8 cellular contexts compared by ENCODE assay signal in genomic region chr13:33611016-33611805, GRCh38.
A peak's percentile ranks its signal among the peaks of the same experiment; 100 is the strongest.
DNase-seq lines count a peak whose midpoint lies in the region; ATAC-seq and TF ChIP-seq lines count a peak whose summit lies in the region.

No MANE protein-coding gene starts in this region.

- TF ChIP-seq CTCF in Peyer's patch (IDR thresholded peaks at IDR 0.05) (no peak), epithelial cell of esophagus (IDR thresholded peaks at IDR 0.05; ENCODE audit: insufficient read depth, low read depth, low read length, missing control alignments) (no peak)

- TF ChIP-seq POLR2A in Peyer's patch (IDR thresholded peaks at IDR 0.05) = no peak

- peaks cover 0 to 3% (median 0%) of the 10 kb centered on the region in 9 donors for H3K9me3 Mint-ChIP-seq in naive thymus-derived CD8-positive, alpha-beta T cell

- no peaks in the 10 kb centered on the region for H3K36me3 ChIP-seq in Peyer's patch

- H3K36me3 Mint-ChIP-seq in naive thymus-derived CD8-positive, alpha-beta T cell = no peaks in the 10 kb centered on the region

- H3K4me1 Mint-ChIP-seq in naive thymus-derived CD8-positive, alpha-beta T cell = peaks cover 8 to 12% (median 11%) of the 10 kb centered on the region in 4 donors

- H3K27ac Mint-ChIP-seq in naive thymus-derived CD8-positive, alpha-beta T cell = peak overlapping the region in 8 of 10 donors; percentile 31 to 88 (median 66)

- POLR2A ChIA-PET in naive thymus-derived CD8-positive, alpha-beta T cell (lab: Charles Lee) = no interaction called here

- H3K27me3 ChIP-seq in Peyer's patch = no peaks in the 10 kb centered on the region

- no peak for ATAC-seq in naive thymus-derived CD8-positive, alpha-beta T cell
- ATAC-seq in GM18520 (IDR thresholded peaks at IDR 0.05; ENCODE audit: unreplicated experiment) = no peak

- peaks cover 9 to 35% (median 13%) of the 10 kb centered on the region in 5 donors for H3K27me3 Mint-ChIP-seq in naive thymus-derived CD8-positive, alpha-beta T cell

- peak overlapping the region in 3 of 4 donors; percentile 45 to 73 (median 67) for H3K27ac ChIP-seq in Peyer's patch

- H3K4me1 ChIP-seq in Peyer's patch = no peaks in the 10 kb centered on the region

- peak; percentile 86 for DNase-seq in Ammon's horn (ENCODE audit: low spot score)
- no peak for DNase-seq in Peyer's patch
- peak; percentile 61 for DNase-seq in epithelial cell of esophagus (ENCODE audit: low read depth)
- peak in 1 of 10 donors; percentile 4 for DNase-seq in naive thymus-derived CD8-positive, alpha-beta T cell
- no peak for DNase-seq in NCI-H345 treated with DMSO at 0.1 percent for 48 hours (lab: John Stamatoyannopoulos, UW; ENCODE audit: unreplicated experiment)
- DNase-seq in UCSD-AML1 (lab: John Stamatoyannopoulos, UW; ENCODE audit: unreplicated experiment) = no peak
- no peak for DNase-seq in D341Med (ENCODE audit: low spot score)

- H3K9me3 ChIP-seq in Peyer's patch = no peaks in the 10 kb centered on the region

- H3K4me3 Mint-ChIP-seq in naive thymus-derived CD8-positive, alpha-beta T cell = peak overlapping the region in 8 of 10 donors; percentile 33 to 81 (median 54)

- peak overlapping the region in 1 of 4 donors; percentile 22 for H3K4me3 ChIP-seq in Peyer's patch
- H3K4me3 ChIP-seq in epithelial cell of esophagus (ENCODE audit: low read length) = no peak overlapping the region

Comparison
In these comparisons a context has a peak if more than half of its experiments do, and no peak if none do; other contexts are left out.
1. DNase-seq: peak in Ammon's horn (single experiment) and epithelial cell of esophagus (single experiment); none in Peyer's patch (0 of 3), NCI-H345 treated with DMSO at 0.1 percent for 48 hours (single experiment), UCSD-AML1 (single experiment) and D341Med (single experiment).